In the genomic region with DNA sequence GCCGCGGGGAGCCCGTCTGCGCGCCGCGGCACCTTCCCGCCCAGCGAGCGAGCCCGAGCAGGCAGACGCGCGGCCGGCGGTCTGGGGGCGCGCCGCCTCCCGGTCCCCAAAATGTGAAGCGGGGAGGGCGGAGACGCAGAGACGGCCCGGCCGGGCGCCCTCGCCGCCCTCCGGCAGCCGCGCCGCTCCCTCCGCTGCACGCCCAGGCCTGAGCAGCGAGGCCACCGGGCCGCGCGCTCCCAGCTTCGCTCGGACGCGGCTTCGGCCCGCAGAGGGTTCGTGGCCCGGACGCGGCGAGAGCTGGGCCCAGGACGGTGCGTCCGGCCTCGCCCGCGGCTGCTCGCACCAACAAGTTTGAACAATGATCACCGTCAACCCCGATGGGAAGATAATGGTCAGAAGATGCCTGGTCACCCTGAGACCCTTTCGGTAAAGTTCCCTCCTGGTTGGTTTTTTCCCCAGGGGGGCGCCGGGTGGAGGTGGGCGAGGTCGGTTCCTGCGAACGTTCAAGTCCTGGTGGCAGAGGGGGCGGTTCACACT, we compare ENCODE assay signal across 1 cellular context.
TF ChIP-seq lines count a peak whose summit lies in the region.

No MANE protein-coding gene starts in this region.

TF ChIP-seq in HepG2, 621 proteins besides CTCF, POLR2A, EP300 and RAD21:
- TF ChIP-seq ZFAT (CRISPR knock-in tag; conservative IDR thresholded peaks at IDR 0.05) (no peak), ZNF777 (CRISPR knock-in tag; IDR thresholded peaks at IDR 0.05) (peak; percentile 47; the same call in 1 of the 2 replicates), ZNF788 (CRISPR knock-in tag; IDR thresholded peaks at IDR 0.05; ENCODE audit: borderline replicate concordance) (no peak), ZNF414 (CRISPR knock-in tag; IDR thresholded peaks at IDR 0.05) (no peak), ZZZ3 (CRISPR knock-in tag; IDR thresholded peaks at IDR 0.05; ENCODE audit: borderline replicate concordance) (no peak), THAP11 (CRISPR knock-in tag; IDR thresholded peaks at IDR 0.05) (no peak), GABPB1 (CRISPR knock-in tag; IDR thresholded peaks at IDR 0.05) (no peak), ZNF616 (CRISPR knock-in tag; IDR thresholded peaks at IDR 0.05; ENCODE audit: low read depth) (no peak), DPF2 (CRISPR knock-in tag; IDR thresholded peaks at IDR 0.05; ENCODE audit: borderline replicate concordance, low read depth) (no peak), SNAPC2 (CRISPR knock-in tag; IDR thresholded peaks at IDR 0.05) (no peak), HDAC2 (CRISPR knock-in tag; IDR thresholded peaks at IDR 0.05) (no peak), NCOA1 (CRISPR knock-in tag; IDR thresholded peaks at IDR 0.05) (no peak), E2F5 (CRISPR knock-in tag; conservative IDR thresholded peaks at IDR 0.05) (no peak), ZSCAN20 (CRISPR knock-in tag; IDR thresholded peaks at IDR 0.05; ENCODE audit: borderline replicate concordance) (no peak), TMF1 (CRISPR knock-in tag; IDR thresholded peaks at IDR 0.05; ENCODE audit: low read depth) (no peak), MAFK (conservative IDR thresholded peaks at IDR 0.05 in 1 of 2, IDR thresholded peaks at IDR 0.05 in 1 of 2; ENCODE audit: low read length in 2 of 2) (no peak), RORA (CRISPR knock-in tag; IDR thresholded peaks at IDR 0.05) (no peak), MTF2 (CRISPR knock-in tag; IDR thresholded peaks at IDR 0.05; ENCODE audit: borderline replicate concordance) (0 out of 2 replicates have a peak, but pooled peaks have one; percentile 58), ZNF124 (CRISPR knock-in tag; IDR thresholded peaks at IDR 0.05) (no peak), TEAD2 (CRISPR knock-in tag; IDR thresholded peaks at IDR 0.05) (no peak), ZNF205 (CRISPR knock-in tag; IDR thresholded peaks at IDR 0.05) (no peak), ZNF10 (CRISPR knock-in tag; IDR thresholded peaks at IDR 0.05; ENCODE audit: borderline replicate concordance, low read depth) (no peak), ZNF660 (CRISPR knock-in tag; IDR thresholded peaks at IDR 0.05; ENCODE audit: borderline replicate concordance, low read depth) (no peak), AGO1 (IDR thresholded peaks at IDR 0.05; ENCODE audit: low read depth, low read length, poor library complexity, severe bottlenecking) (no peak), TOPORS (CRISPR knock-in tag; IDR thresholded peaks at IDR 0.05) (no peak), REL (CRISPR knock-in tag; conservative IDR thresholded peaks at IDR 0.05) (no peak), NR2C2 (CRISPR knock-in tag; IDR thresholded peaks at IDR 0.05; ENCODE audit: borderline replicate concordance) (no peak), ZNF781 (CRISPR knock-in tag; IDR thresholded peaks at IDR 0.05; ENCODE audit: borderline replicate concordance, not compliant biosample characterization) (no peak), MIER2 (CRISPR knock-in tag; IDR thresholded peaks at IDR 0.05) (no peak), ZNF883 (CRISPR knock-in tag; IDR thresholded peaks at IDR 0.05; ENCODE audit: not compliant biosample characterization) (peak; percentile 6), ZNF652 (CRISPR knock-in tag; IDR thresholded peaks at IDR 0.05; ENCODE audit: borderline replicate concordance, low read depth) (no peak), RFX5 (IDR thresholded peaks at IDR 0.05; ENCODE audit: low read depth, low read length) (no peak), EZH2 (conservative IDR thresholded peaks at IDR 0.05; ENCODE audit: low read depth, low read length) (peak; percentile 99), ZBTB38 (CRISPR knock-in tag; IDR thresholded peaks at IDR 0.05) (no peak), SMYD3 (CRISPR knock-in tag; IDR thresholded peaks at IDR 0.05) (no peak), MAFG (CRISPR knock-in tag; IDR thresholded peaks at IDR 0.05) (no peak), ATF4 (CRISPR knock-in tag; IDR thresholded peaks at IDR 0.05) (no peak), FLYWCH1 (CRISPR knock-in tag; IDR thresholded peaks at IDR 0.05) (no peak), TRIM22 (IDR thresholded peaks at IDR 0.05) (no peak)
- TF ChIP-seq, protein P1, sequence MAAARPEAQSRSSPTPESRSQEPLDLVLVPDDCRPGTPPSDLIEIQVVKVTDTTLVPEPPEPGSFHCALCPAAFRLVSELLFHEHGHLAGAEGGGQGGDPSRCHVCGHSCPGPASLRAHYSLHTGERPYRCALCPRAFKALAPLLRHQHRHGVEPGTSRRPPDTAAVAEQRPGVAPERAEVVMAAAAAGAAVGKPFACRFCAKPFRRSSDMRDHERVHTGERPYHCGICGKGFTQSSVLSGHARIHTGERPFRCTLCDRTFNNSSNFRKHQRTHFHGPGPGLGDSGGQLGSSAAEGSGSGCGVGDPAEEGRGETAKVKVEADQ (CRISPR knock-in tag; IDR thresholded peaks at IDR 0.05; ENCODE audit: borderline replicate concordance): 0 out of 2 replicates have a peak, but pooled peaks have one; percentile 24
- TF ChIP-seq, protein P2, sequence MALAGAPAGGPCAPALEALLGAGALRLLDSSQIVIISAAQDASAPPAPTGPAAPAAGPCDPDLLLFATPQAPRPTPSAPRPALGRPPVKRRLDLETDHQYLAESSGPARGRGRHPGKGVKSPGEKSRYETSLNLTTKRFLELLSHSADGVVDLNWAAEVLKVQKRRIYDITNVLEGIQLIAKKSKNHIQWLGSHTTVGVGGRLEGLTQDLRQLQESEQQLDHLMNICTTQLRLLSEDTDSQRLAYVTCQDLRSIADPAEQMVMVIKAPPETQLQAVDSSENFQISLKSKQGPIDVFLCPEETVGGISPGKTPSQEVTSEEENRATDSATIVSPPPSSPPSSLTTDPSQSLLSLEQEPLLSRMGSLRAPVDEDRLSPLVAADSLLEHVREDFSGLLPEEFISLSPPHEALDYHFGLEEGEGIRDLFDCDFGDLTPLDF (CRISPR knock-in tag; IDR thresholded peaks at IDR 0.05): no peak
- TF ChIP-seq, protein P3, sequence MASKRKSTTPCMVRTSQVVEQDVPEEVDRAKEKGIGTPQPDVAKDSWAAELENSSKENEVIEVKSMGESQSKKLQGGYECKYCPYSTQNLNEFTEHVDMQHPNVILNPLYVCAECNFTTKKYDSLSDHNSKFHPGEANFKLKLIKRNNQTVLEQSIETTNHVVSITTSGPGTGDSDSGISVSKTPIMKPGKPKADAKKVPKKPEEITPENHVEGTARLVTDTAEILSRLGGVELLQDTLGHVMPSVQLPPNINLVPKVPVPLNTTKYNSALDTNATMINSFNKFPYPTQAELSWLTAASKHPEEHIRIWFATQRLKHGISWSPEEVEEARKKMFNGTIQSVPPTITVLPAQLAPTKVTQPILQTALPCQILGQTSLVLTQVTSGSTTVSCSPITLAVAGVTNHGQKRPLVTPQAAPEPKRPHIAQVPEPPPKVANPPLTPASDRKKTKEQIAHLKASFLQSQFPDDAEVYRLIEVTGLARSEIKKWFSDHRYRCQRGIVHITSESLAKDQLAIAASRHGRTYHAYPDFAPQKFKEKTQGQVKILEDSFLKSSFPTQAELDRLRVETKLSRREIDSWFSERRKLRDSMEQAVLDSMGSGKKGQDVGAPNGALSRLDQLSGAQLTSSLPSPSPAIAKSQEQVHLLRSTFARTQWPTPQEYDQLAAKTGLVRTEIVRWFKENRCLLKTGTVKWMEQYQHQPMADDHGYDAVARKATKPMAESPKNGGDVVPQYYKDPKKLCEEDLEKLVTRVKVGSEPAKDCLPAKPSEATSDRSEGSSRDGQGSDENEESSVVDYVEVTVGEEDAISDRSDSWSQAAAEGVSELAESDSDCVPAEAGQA (IDR thresholded peaks at IDR 0.05; ENCODE audit: low read depth): no peak
- TF ChIP-seq, protein P3 (CRISPR knock-in tag; IDR thresholded peaks at IDR 0.05; ENCODE audit: borderline replicate concordance): no peak
- TF ChIP-seq, protein P4, sequence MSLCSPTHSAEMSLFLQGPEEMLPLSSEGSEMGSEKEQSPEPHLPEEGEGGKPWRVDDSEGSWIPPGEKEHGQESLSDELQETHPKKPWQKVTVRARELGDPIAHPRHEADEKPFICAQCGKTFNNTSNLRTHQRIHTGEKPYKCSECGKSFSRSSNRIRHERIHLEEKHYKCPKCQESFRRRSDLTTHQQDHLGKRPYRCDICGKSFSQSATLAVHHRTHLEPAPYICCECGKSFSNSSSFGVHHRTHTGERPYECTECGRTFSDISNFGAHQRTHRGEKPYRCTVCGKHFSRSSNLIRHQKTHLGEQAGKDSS (CRISPR knock-in tag; IDR thresholded peaks at IDR 0.05; ENCODE audit: borderline replicate concordance, low read depth): no peak
- TF ChIP-seq, protein P5, sequence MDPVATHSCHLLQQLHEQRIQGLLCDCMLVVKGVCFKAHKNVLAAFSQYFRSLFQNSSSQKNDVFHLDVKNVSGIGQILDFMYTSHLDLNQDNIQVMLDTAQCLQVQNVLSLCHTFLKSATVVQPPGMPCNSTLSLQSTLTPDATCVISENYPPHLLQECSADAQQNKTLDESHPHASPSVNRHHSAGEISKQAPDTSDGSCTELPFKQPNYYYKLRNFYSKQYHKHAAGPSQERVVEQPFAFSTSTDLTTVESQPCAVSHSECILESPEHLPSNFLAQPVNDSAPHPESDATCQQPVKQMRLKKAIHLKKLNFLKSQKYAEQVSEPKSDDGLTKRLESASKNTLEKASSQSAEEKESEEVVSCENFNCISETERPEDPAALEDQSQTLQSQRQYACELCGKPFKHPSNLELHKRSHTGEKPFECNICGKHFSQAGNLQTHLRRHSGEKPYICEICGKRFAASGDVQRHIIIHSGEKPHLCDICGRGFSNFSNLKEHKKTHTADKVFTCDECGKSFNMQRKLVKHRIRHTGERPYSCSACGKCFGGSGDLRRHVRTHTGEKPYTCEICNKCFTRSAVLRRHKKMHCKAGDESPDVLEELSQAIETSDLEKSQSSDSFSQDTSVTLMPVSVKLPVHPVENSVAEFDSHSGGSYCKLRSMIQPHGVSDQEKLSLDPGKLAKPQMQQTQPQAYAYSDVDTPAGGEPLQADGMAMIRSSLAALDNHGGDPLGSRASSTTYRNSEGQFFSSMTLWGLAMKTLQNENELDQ (CRISPR knock-in tag; IDR thresholded peaks at IDR 0.05; ENCODE audit: borderline replicate concordance): no peak
